13 cellular contexts compared by ENCODE assay signal in genomic region chr3:58324675-58325390, GRCh38. TPM values are rescaled to one million over a fixed set of nuclear protein-coding genes. Genes with fewer than 3 reads are reported as not detected.
A peak's percentile ranks its signal among the peaks of the same experiment; 100 is the strongest.
DNase-seq lines count a peak whose midpoint lies in the region; ATAC-seq and TF ChIP-seq lines count a peak whose summit lies in the region.
"Had no signal": no experiment of that assay in that cellular context is flagged by ENCODE, and none has a peak within 500 bp of the region (broad histone marks: within the 10 kb centered on the region; RNA-seq: fewer than 3 reads in every experiment).

No MANE protein-coding gene starts in this region.

- 0 out of 2 replicates have a peak overlapping the region, but pooled peaks have one; percentile 39 for H2AFZ ChIP-seq in SK-N-SH (ENCODE audit: low read depth)
- no peak overlapping the region for H2AFZ ChIP-seq in OCI-LY7 (ENCODE audit: low read length)

- H3K4me1 ChIP-seq in SK-N-SH (ENCODE audit: control insufficient read depth in 1 of 2, insufficient read depth in 2 of 2, low read depth in 1 of 2, low read length in 1 of 2) (peaks cover 0 to 8% of the 10 kb centered on the region in 2 experiments; a peak in 1 of 4 replicates), OCI-LY7 (ENCODE audit: insufficient read depth, low read length, poor library complexity, severe bottlenecking) (peaks cover 32% of the 10 kb centered on the region), sigmoid colon (peaks cover 0 to 14% (median 11%) of the 10 kb centered on the region in 4 donors)

- intact Hi-C loops in OCI-LY7 (cut with micrococcal nuclease; ENCODE audit: unreplicated experiment) (loop anchor here (5.0 kb wide), 1 partner anchor 307 kb away; no protein-coding TSS in a partner anchor), sigmoid colon (cut with DNase I) (no loop called here)

- H3K9me3 ChIP-seq in SK-N-SH (no peaks in the 10 kb centered on the region), OCI-LY7 (ENCODE audit: low read length) (no peaks in the 10 kb centered on the region), sigmoid colon (no peaks in the 10 kb centered on the region)

- no peaks in the 10 kb centered on the region for H3K9me2 ChIP-seq in SK-N-SH
- no peaks in the 10 kb centered on the region for H3K9me2 ChIP-seq in OCI-LY7 (ENCODE audit: insufficient read depth, low read length)

- H3K4me3 ChIP-seq in SK-N-SH (ENCODE audit: low read depth in 2 of 2, low read length in 1 of 2) (no peak overlapping the region), OCI-LY7 (ENCODE audit: low read depth, low read length, poor library complexity, severe bottlenecking) (no peak overlapping the region), sigmoid colon (no peak overlapping the region)

- WGBS in SK-N-SH (ENCODE audit: low lambda C conversion rate) = 86% methylated on average over 6 of the region's 6 CpGs
- 74 to 78% methylated on average over 6 of the region's 6 CpGs for WGBS in sigmoid colon, 2 donors

- peaks cover 1% of the 10 kb centered on the region in 2 experiments for H3K36me3 ChIP-seq in SK-N-SH (replicated peaks in 1 of 2; ENCODE audit: control insufficient read depth in 1 of 2, insufficient read depth in 2 of 2, low read length in 1 of 2)
- peaks cover 20% of the 10 kb centered on the region for H3K36me3 ChIP-seq in OCI-LY7 (ENCODE audit: insufficient read depth, low read length)
- H3K36me3 ChIP-seq in sigmoid colon = peaks cover 0 to 3% (median 0%) of the 10 kb centered on the region in 4 donors

- no peak for TF ChIP-seq RAD21 in SK-N-SH (IDR thresholded peaks at IDR 0.05; ENCODE audit: low read length)

- ATAC-seq in SK-N-SH treated with all-trans-retinoic acid at 6 μM for 48 hours = no peak
- no peak for ATAC-seq in GM21381 (IDR thresholded peaks at IDR 0.05; ENCODE audit: unreplicated experiment)
- ATAC-seq in HG03457 (IDR thresholded peaks at IDR 0.05; ENCODE audit: unreplicated experiment) = no peak
- ATAC-seq: Panc1 had no signal

- H3K27me3 ChIP-seq in SK-N-SH (ENCODE audit: insufficient read depth) (no peaks in the 10 kb centered on the region), sigmoid colon (no peaks in the 10 kb centered on the region)

- H3K27ac ChIP-seq in SK-N-SH (ENCODE audit: low read depth in 2 of 2, low read length in 1 of 2) (peak overlapping the region in 1 of 2 experiments; percentile 3; a peak in 1 of 4 replicates), OCI-LY7 (ENCODE audit: low read depth, low read length, poor library complexity, severe bottlenecking) (no peak overlapping the region), epithelial cell of prostate (peak overlapping the region; percentile 18), sigmoid colon (peak overlapping the region; percentile 10 to 53 (median 36))
- H3K27ac ChIP-seq: 22Rv1, WERI-Rb-1 had no signal

- no peak overlapping the region for H3K9ac ChIP-seq in SK-N-SH

- CTCF ChIA-PET in SK-N-SH (lab: Yijun Ruan, JAX) (interaction anchor here (1.3 to 3.5 kb wide), 4 partner anchors 18 to 305 kb away, joined by 5 to 17 read pairs (median 7); partner anchors contain the start of genes HTD2 and RPP14), OCI-LY7 (lab: Charles Lee; ENCODE audit: unreplicated experiment) (no interaction called here)

- no peak for DNase-seq in SK-N-SH
- DNase-seq in OCI-LY7 (ENCODE audit: low spot score) = no peak
- DNase-seq in epithelial cell of prostate (ENCODE audit: low read depth, low spot score) = no peak
- DNase-seq in sigmoid colon = no peak
- DNase-seq in SIG-M5 treated with dmso at 0.1 percent for 504 hours (lab: John Stamatoyannopoulos, UW; ENCODE audit: unreplicated experiment) = no peak
- DNase-seq: anterior cingulate cortex, islet precursor cell, WERI-Rb-1 had no signal

- no peaks in the 10 kb centered on the region for H4K20me1 ChIP-seq in SK-N-SH (ENCODE audit: insufficient read depth)
- peaks cover 4% of the 10 kb centered on the region; the same call in 1 of the 2 replicates for H4K20me1 ChIP-seq in OCI-LY7 (ENCODE audit: insufficient read depth, low read length)

- BruUV-seq in OCI-LY7 (replicated peaks; lab: Mats Ljungman, UMichigan) = no TSS peak

- no peak for TF ChIP-seq EP300 in SK-N-SH (IDR thresholded peaks at IDR 0.05; ENCODE audit: borderline replicate concordance in 1 of 2, low read depth in 1 of 2, low read length in 1 of 2)
- no peak for TF ChIP-seq EP300 in sigmoid colon (IDR thresholded peaks at IDR 0.05)

- no peak overlapping the region for H3K4me2 ChIP-seq in SK-N-SH
- peak overlapping the region; percentile 32; the same call in 1 of the 2 replicates for H3K4me2 ChIP-seq in OCI-LY7 (ENCODE audit: low read length)

- no peaks in the 10 kb centered on the region for H3K79me2 ChIP-seq in SK-N-SH (ENCODE audit: insufficient read depth)
- H3K79me2 ChIP-seq in OCI-LY7 (ENCODE audit: insufficient read depth, low read depth, low read length) = peaks cover 7% of the 10 kb centered on the region; the same call in 1 of the 2 replicates

- H3F3A ChIP-seq in SK-N-SH (replicated peaks; ENCODE audit: insufficient read depth) = peaks cover 15% of the 10 kb centered on the region

- no peak for TF ChIP-seq POLR2A in sigmoid colon (IDR thresholded peaks at IDR 0.05)

- no peak for TF ChIP-seq CTCF in SK-N-SH (IDR thresholded peaks at IDR 0.05)
- no peak for TF ChIP-seq CTCF in OCI-LY7 (conservative IDR thresholded peaks at IDR 0.05; ENCODE audit: low read length)
- TF ChIP-seq CTCF in sigmoid colon (IDR thresholded peaks at IDR 0.05) = no peak

- POLR2A ChIA-PET in SK-N-SH (lab: Yijun Ruan, JAX) (interaction anchor here (1.1 kb wide), 1 partner anchor 18 kb away, joined by 3 read pairs; the partner anchor contains the start of genes HTD2 and RPP14), OCI-LY7 (lab: Charles Lee) (interaction anchor here (0.8 to 3.0 kb wide), 4 partner anchors 9 to 58 kb away, joined by 3 to 12 read pairs (median 3); partner anchors contain the start of genes HTD2 and RPP14)

TF ChIP-seq in SK-N-SH, 30 proteins besides CTCF, POLR2A, EP300 and RAD21 (continues in another document):
- TF ChIP-seq MEF2A (IDR thresholded peaks at IDR 0.05; ENCODE audit: borderline replicate concordance, low read depth) (no peak), YY1 (IDR thresholded peaks at IDR 0.05; ENCODE audit: low read depth) (no peak), NFIC (IDR thresholded peaks at IDR 0.05; ENCODE audit: borderline replicate concordance) (no peak), NRF1 (IDR thresholded peaks at IDR 0.05; ENCODE audit: low read depth, low read length) (no peak), TAF1 (IDR thresholded peaks at IDR 0.05; ENCODE audit: borderline replicate concordance, low read depth, low read length) (no peak), FOSL2 (IDR thresholded peaks at IDR 0.05; ENCODE audit: borderline replicate concordance, low read depth) (no peak)
- TF ChIP-seq, protein P1, sequence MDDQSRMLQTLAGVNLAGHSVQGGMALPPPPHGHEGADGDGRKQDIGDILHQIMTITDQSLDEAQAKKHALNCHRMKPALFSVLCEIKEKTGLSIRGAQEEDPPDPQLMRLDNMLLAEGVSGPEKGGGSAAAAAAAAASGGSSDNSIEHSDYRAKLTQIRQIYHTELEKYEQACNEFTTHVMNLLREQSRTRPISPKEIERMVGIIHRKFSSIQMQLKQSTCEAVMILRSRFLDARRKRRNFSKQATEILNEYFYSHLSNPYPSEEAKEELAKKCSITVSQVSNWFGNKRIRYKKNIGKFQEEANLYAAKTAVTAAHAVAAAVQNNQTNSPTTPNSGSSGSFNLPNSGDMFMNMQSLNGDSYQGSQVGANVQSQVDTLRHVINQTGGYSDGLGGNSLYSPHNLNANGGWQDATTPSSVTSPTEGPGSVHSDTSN (IDR thresholded peaks at IDR 0.05) = no peak

TF ChIP-seq in SK-N-SH treated with all-trans-retinoic acid at 6 μM for 48 hours, 23 proteins besides CTCF, POLR2A, EP300 and RAD21 (continues in another document):
- TF ChIP-seq ISL1 (CRISPR knock-in tag; IDR thresholded peaks at IDR 0.05) (no peak), ZNF565 (CRISPR knock-in tag; conservative IDR thresholded peaks at IDR 0.05; ENCODE audit: low read depth) (no peak), SNAI2 (CRISPR knock-in tag; IDR thresholded peaks at IDR 0.05) (no peak), ZC3H10 (CRISPR knock-in tag; IDR thresholded peaks at IDR 0.05) (no peak), ZNF8 (CRISPR knock-in tag; IDR thresholded peaks at IDR 0.05) (no peak), PPARA (CRISPR knock-in tag; IDR thresholded peaks at IDR 0.05; ENCODE audit: borderline replicate concordance) (no peak), TCF4 (CRISPR knock-in tag; IDR thresholded peaks at IDR 0.05; ENCODE audit: borderline replicate concordance) (no peak)

RNA-seq across cellular contexts. Expression of gene PXK, which starts 7.9 kb away (rescaled TPM):
- polyA plus RNA-seq in SK-N-SH (2012; rRNA removed) (8.4 and 9.3 TPM in 2 replicates), sigmoid colon (10 to 100 TPM in 1 of 3 donors, 1 to 10 TPM in 2; 6.9 to 16.4 (median 8.4) TPM)
- 9.5 and 9.8 TPM in 2 replicates for polyA plus RNA-seq in SK-N-SH (2012; cell fraction: cytosol; rRNA removed)
- 6.1 and 9.6 TPM in 2 replicates for polyA plus RNA-seq in SK-N-SH (2012; cell fraction: nucleus; rRNA removed)
- 51.3 and 68.7 TPM in 2 replicates for total RNA-seq in OCI-LY7 (2014; rRNA removed; shearing (Covaris generic))
- total RNA-seq in OCI-LY7 (2022) (125 and 146 TPM in 2 replicates), sigmoid colon (10 to 100 TPM; 30.3 to 58.7 (median 50.5) TPM)

RNA-seq across cellular contexts. Expression of gene HTD2, which starts 18.5 kb away (rescaled TPM):
- polyA plus RNA-seq in SK-N-SH (2012; rRNA removed) (3.0 and 5.2 TPM in 2 replicates), sigmoid colon (10 to 100 TPM in 1 of 3 donors, 1 to 10 TPM in 2; 7.0 to 15.0 (median 7.2) TPM)
- 5.1 and 6.3 TPM in 2 replicates for polyA plus RNA-seq in SK-N-SH (2012; cell fraction: cytosol; rRNA removed)
- 3.1 and 3.7 TPM in 2 replicates for polyA plus RNA-seq in SK-N-SH (2012; cell fraction: nucleus; rRNA removed)
- total RNA-seq in OCI-LY7 (2014; rRNA removed; shearing (Covaris generic)) = 6.4 and 10.0 TPM in 2 replicates
- total RNA-seq in OCI-LY7 (2022) (8.0 and 13.0 TPM in 2 replicates), sigmoid colon (10 to 100 TPM in 3 of 4 donors, 1 to 10 TPM in 1; 6.9 to 20.8 (median 12.5) TPM)

RNA-seq across cellular contexts. Expression of gene RPP14, which starts 18.8 kb away (rescaled TPM):
- 8.3 and 9.7 TPM in 2 replicates for polyA plus RNA-seq in SK-N-SH (2012; rRNA removed)
- 9.5 and 11.4 TPM in 2 replicates for polyA plus RNA-seq in SK-N-SH (2012; cell fraction: cytosol; rRNA removed)
- 5.6 and 9.6 TPM in 2 replicates for polyA plus RNA-seq in SK-N-SH (2012; cell fraction: nucleus; rRNA removed)
- total RNA-seq in OCI-LY7 (2014; rRNA removed; shearing (Covaris generic)) = 10.2 and 12.8 TPM in 2 replicates
- 20.3 and 21.3 TPM in 2 replicates for total RNA-seq in OCI-LY7 (2022)
- 10 to 100 TPM; 10.8 to 16.7 (median 13.8) TPM for total RNA-seq in sigmoid colon
- 10 to 100 TPM; 12.1 to 16.6 (median 15.6) TPM for polyA plus RNA-seq in sigmoid colon
